17 cellular contexts compared by ENCODE assay signal in the genomic region with DNA sequence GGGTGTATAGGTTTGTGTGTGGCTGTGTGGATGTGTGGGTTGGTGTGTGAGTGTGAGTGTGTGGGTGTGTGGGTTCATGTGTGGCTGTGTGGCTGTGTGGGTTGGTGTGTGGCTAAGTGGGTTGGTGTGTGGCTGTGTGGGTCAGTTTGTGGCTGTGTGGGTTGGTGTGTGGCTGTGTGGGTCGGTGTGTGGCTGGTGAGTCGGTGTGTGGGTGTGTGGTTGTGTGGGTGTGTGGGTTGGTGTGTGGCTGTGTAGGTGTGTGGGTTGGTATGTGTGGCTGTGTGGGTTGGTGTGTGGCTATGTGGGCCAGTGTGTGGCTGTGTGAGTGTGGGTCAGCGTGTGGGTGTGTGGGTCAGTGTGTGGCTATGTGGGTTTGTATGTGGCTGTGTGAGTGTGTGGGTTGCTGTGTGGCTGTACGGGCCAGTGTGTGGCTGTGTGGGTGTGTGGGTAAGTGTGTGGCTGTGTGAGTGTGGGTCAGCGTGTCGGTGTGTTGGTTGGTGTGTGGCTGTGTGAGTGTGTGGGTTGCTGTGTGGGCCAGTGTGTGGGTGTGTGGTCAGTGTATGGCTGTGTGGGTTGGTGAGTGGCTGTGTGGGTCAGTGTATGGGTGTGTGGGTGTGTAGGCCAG.
DNase-seq lines count a peak whose midpoint lies in the region; ATAC-seq, FAIRE-seq and TF ChIP-seq lines count a peak whose summit lies in the region.
"Had no signal": no experiment of that assay in that cellular context is flagged by ENCODE, and none has a peak within 500 bp of the region (broad histone marks: within the 10 kb centered on the region; RNA-seq: fewer than 3 reads in every experiment).

No MANE protein-coding gene starts in this region.

- H2AK5ac ChIP-seq in H9 (ENCODE audit: insufficient read length, low read length) = no peak overlapping the region
- H2AK5ac ChIP-seq in mesendoderm (ENCODE audit: low read length) = peak overlapping the region; percentile 11

- H3K4me1 Mint-ChIP-seq in H9 = peaks cover 6 to 9% of the 10 kb centered on the region in 2 experiments; a peak in 3 of 4 replicates
- H3K4me1 Mint-ChIP-seq: CD4-positive, alpha-beta memory T cell had no signal

- no CpG with 5 or more reads among the region's 6 CpGs for WGBS in H9 (ENCODE audit: extremely low coverage, insufficient read length, low lambda C conversion rate)
- WGBS in mesendoderm (ENCODE audit: extremely low coverage, insufficient coverage, low lambda C conversion rate) = no CpG with 5 or more reads among the region's 6 CpGs
- 84 to 93% methylated on average over 6 of the region's 6 CpGs for WGBS in pancreas, 2 donors

- H2AFZ ChIP-seq in H9 (ENCODE audit: low read length) = no peak overlapping the region
- H2AFZ ChIP-seq: GM23248 had no signal

- no peak overlapping the region for H3K27ac Mint-ChIP-seq in H9
- H3K27ac Mint-ChIP-seq: CD4-positive, alpha-beta memory T cell had no signal

- no peak overlapping the region for H3K18ac ChIP-seq in H9 (ENCODE audit: insufficient read length, low read depth, low read length)
- H3K18ac ChIP-seq in mesendoderm (ENCODE audit: low read length) = no peak overlapping the region

- H3K27me3 ChIP-seq in H9 (ENCODE audit: insufficient read depth, low read length) (no peaks in the 10 kb centered on the region), mesendoderm (ENCODE audit: insufficient read depth, low read length, poor library complexity) (no peaks in the 10 kb centered on the region), pancreas (no peaks in the 10 kb centered on the region)
- H3K27me3 ChIP-seq: BE2C had no signal

- no peak overlapping the region for H2BK20ac ChIP-seq in H9 (ENCODE audit: low read depth, low read length, poor library complexity, severe bottlenecking)

- H3K4me2 ChIP-seq in H9 (ENCODE audit: insufficient read depth, insufficient read length, low read length) = no peak overlapping the region
- H3K4me2 ChIP-seq in mesendoderm (ENCODE audit: low read length) = no peak overlapping the region

- H4K8ac ChIP-seq in H9 (replicated peaks; ENCODE audit: insufficient read length, low read depth, low read length) (no peak overlapping the region), mesendoderm (ENCODE audit: low read depth, low read length) (no peak overlapping the region)

- no peak overlapping the region; the same call in 1 of the 2 replicates for H3K4ac ChIP-seq in H9 (ENCODE audit: low read depth, low read length)
- H3K4ac ChIP-seq in mesendoderm (ENCODE audit: low read depth, low read length) = no peak overlapping the region

- H3K79me2 ChIP-seq in H9 (ENCODE audit: insufficient read depth, low read length) = no peaks in the 10 kb centered on the region
- no peaks in the 10 kb centered on the region for H3K79me2 ChIP-seq in mesendoderm (ENCODE audit: control insufficient read depth, insufficient read depth, low read length)

- DNase-seq in H9 (no peak), SK-N-MC (ENCODE audit: low read depth, low spot score) (no peak), mesendoderm (no peak), urothelium cell line (ENCODE audit: low spot score) (no peak), SW480 (ENCODE audit: low spot score) (no peak), pancreas (no peak), NCI-H1436 treated with DMSO at 0.1 percent for 48 hours (lab: John Stamatoyannopoulos, UW) (no peak)
- DNase-seq: BE2C; CD4-positive, alpha-beta memory T cell; COR-L47; DND-41; GDM1; GM23248; H7; KBM-7 had no signal

- H4K5ac ChIP-seq in H9 (ENCODE audit: insufficient read length, low read depth, low read length) = no peak overlapping the region
- H4K5ac ChIP-seq in mesendoderm (ENCODE audit: low read length) = no peak overlapping the region

- no peak overlapping the region for H2BK5ac ChIP-seq in H9 (ENCODE audit: insufficient read length, low read length)
- no peak overlapping the region for H2BK5ac ChIP-seq in mesendoderm (ENCODE audit: low read length)

- no peak overlapping the region for H3K56ac ChIP-seq in H9 (ENCODE audit: insufficient read length, low read depth, low read length)
- H3K56ac ChIP-seq in mesendoderm (ENCODE audit: low read length) = no peak overlapping the region

- no peak for ATAC-seq in pancreas

- H3K9ac ChIP-seq in H9 (ENCODE audit: extremely low read depth, insufficient read length, low read length) (no peak overlapping the region), SK-N-MC (ENCODE audit: insufficient read length) (no peak overlapping the region), mesendoderm (ENCODE audit: low read length) (no peak overlapping the region)
- H3K9ac ChIP-seq: GM23248 had no signal

- FAIRE-seq in urothelium cell line (lab: Jason Lieb, UNC) = peak; percentile 97
- FAIRE-seq in pancreas (lab: Jason Lieb, UNC) = no peak
- FAIRE-seq: D721Med had no signal

- H3K4me3 ChIP-seq in SK-N-MC (peak overlapping the region; percentile 45; the same call in 1 of the 2 replicates), mesendoderm (ENCODE audit: low read length) (no peak overlapping the region), pancreas (no peak overlapping the region)
- H3K4me3 ChIP-seq: GM23248 had no signal

- no peak for TF ChIP-seq CTCF in H9 (conservative IDR thresholded peaks at IDR 0.05)
- TF ChIP-seq CTCF in pancreas (IDR thresholded peaks at IDR 0.05) = no peak

- H3K27ac ChIP-seq in H9 (ENCODE audit: insufficient read length, low read depth, low read length) (no peak overlapping the region), SK-N-MC (peak overlapping the region; percentile 80), mesendoderm (ENCODE audit: low read depth, low read length) (no peak overlapping the region), pancreas (no peak overlapping the region)
- H3K27ac ChIP-seq: C4-2B, GM23248 had no signal

- H3K23ac ChIP-seq in H9 (ENCODE audit: insufficient read length, low read depth, low read length) (no peak overlapping the region), mesendoderm (ENCODE audit: low read length) (no peak overlapping the region)

- H3K27me3 Mint-ChIP-seq in H9 (ENCODE audit: low read depth) = peaks cover 2% of the 10 kb centered on the region; the same call in 1 of the 2 replicates

- H3K36me3 Mint-ChIP-seq in H9 (ENCODE audit: insufficient read depth in 1 of 3, low read depth in 3 of 3) = no peaks in the 10 kb centered on the region
- H3K36me3 Mint-ChIP-seq: CD4-positive, alpha-beta memory T cell had no signal

- H3K9me3 Mint-ChIP-seq in H9 = no peaks in the 10 kb centered on the region; a peak in 1 of 5 replicates

- H3K14ac ChIP-seq in H9 (ENCODE audit: insufficient read depth, low read length) = peak overlapping the region; percentile 6; the same call in 1 of the 2 replicates

- no peaks in the 10 kb centered on the region for H4K20me1 ChIP-seq in H9 (ENCODE audit: control insufficient read depth, insufficient read depth, insufficient read length)

- no peak overlapping the region for H2BK120ac ChIP-seq in H9 (ENCODE audit: low read depth, low read length, poor library complexity, severe bottlenecking)
- H2BK120ac ChIP-seq in mesendoderm (ENCODE audit: low read depth, low read length) = no peak overlapping the region

- H3K79me1 ChIP-seq in H9 (ENCODE audit: insufficient read depth, low read depth, low read length, poor library complexity, severe bottlenecking) (no peaks in the 10 kb centered on the region), mesendoderm (ENCODE audit: low read length) (no peaks in the 10 kb centered on the region)

- no peaks in the 10 kb centered on the region for H3K4me1 ChIP-seq in H9 (ENCODE audit: insufficient read depth, low read length)
- no peaks in the 10 kb centered on the region for H3K4me1 ChIP-seq in mesendoderm (ENCODE audit: control insufficient read depth, low read depth, low read length)
- no peaks in the 10 kb centered on the region for H3K4me1 ChIP-seq in pancreas
- H3K4me1 ChIP-seq: BE2C had no signal

- no peak overlapping the region for H2BK12ac ChIP-seq in H9 (ENCODE audit: insufficient read length, low read depth, low read length)

- no peak overlapping the region for H3K4me3 Mint-ChIP-seq in H9
- H3K4me3 Mint-ChIP-seq: CD4-positive, alpha-beta memory T cell had no signal

- H3T11ph ChIP-seq in H9 (ENCODE audit: low read length) = no peak overlapping the region

- H2BK15ac ChIP-seq in H9 (ENCODE audit: low read depth, low read length) (no peak overlapping the region), mesendoderm (replicated peaks; ENCODE audit: low read depth) (no peak overlapping the region)

- no peak overlapping the region for H4K91ac ChIP-seq in H9 (ENCODE audit: insufficient read length, low read depth, low read length)

- H3K36me3 ChIP-seq in SK-N-MC (ENCODE audit: insufficient read depth, low read length) (no peaks in the 10 kb centered on the region), mesendoderm (ENCODE audit: control insufficient read depth, insufficient read depth, low read length) (no peaks in the 10 kb centered on the region), pancreas (no peaks in the 10 kb centered on the region)
- H3K36me3 ChIP-seq: BE2C had no signal

- H3K23me2 ChIP-seq in H9 (ENCODE audit: insufficient read length, low read depth, low read length, poor library complexity, severe bottlenecking) = no peaks in the 10 kb centered on the region

- intact Hi-C loops in pancreas (cut with DNase I) = no loop called here

- H3K9me3 ChIP-seq in H9 (ENCODE audit: control insufficient read depth, low read depth, low read length) (no peaks in the 10 kb centered on the region), SK-N-MC (ENCODE audit: low read depth, low read length) (no peaks in the 10 kb centered on the region), pancreas (no peaks in the 10 kb centered on the region)
- H3K9me3 ChIP-seq: BE2C had no signal
